ENCODE assay signal across 15 cellular contexts in genomic region chr5:80216096-80216495, GRCh38. TPM values are rescaled to one million over a fixed set of nuclear protein-coding genes. Genes with fewer than 3 reads are reported as not detected.
A peak's percentile ranks its signal among the peaks of the same experiment; 100 is the strongest.
DNase-seq lines count a peak whose midpoint lies in the region; ATAC-seq and TF ChIP-seq lines count a peak whose summit lies in the region.
"Had no signal": no experiment of that assay in that cellular context is flagged by ENCODE, and none has a peak within 500 bp of the region (broad histone marks: within the 10 kb centered on the region; RNA-seq: fewer than 3 reads in every experiment).

No MANE protein-coding gene starts in this region.

- H3K9me3 ChIP-seq in left ventricle myocardium inferior (replicated peaks) (no peaks in the 10 kb centered on the region), subcutaneous abdominal adipose tissue (ENCODE audit: control insufficient read depth in 5 of 5, low read length in 5 of 5) (no peaks in the 10 kb centered on the region)
- H3K9me3 ChIP-seq: upper lobe of right lung had no signal

- no peak for TF ChIP-seq CTCF in left ventricle myocardium inferior (IDR thresholded peaks at IDR 0.05; ENCODE audit: borderline replicate concordance)

- no peaks in the 10 kb centered on the region for H3K27me3 ChIP-seq in left ventricle myocardium inferior (ENCODE audit: low read depth)
- no peaks in the 10 kb centered on the region for H3K27me3 ChIP-seq in subcutaneous abdominal adipose tissue (ENCODE audit: control insufficient read depth in 5 of 5, insufficient read depth in 4 of 5, low read length in 5 of 5)
- H3K27me3 ChIP-seq: upper lobe of right lung had no signal

- peak overlapping the region; percentile 82 for H3K27ac Mint-ChIP-seq in activated CD4-positive, alpha-beta memory T cell treated with anti-CD3 and anti-CD28 coated beads, Interleukin-2, amount 10 ng/mL, durations not matched to agents 7 days and 5 days

- no peak overlapping the region for H3K9ac ChIP-seq in subcutaneous abdominal adipose tissue (ENCODE audit: low read length in 5 of 5)

- CTCF ChIA-PET in activated CD4-positive, alpha-beta memory T cell treated with anti-CD3 and anti-CD28 coated beads, Interleukin-2, amount 10 ng/mL, durations not matched to agents 7 days and 5 days (lab: Charles Lee), result interaction anchor here (0.9 to 3.0 kb wide), 4 partner anchors 10 to 1083 kb away, joined by 3 to 10 read pairs (median 6); no protein-coding TSS in a partner anchor

- H3K9me3 Mint-ChIP-seq in activated T-cell treated with anti-CD3 and anti-CD28 coated beads, Interleukin-2, amount 50 U/mL, for 4 hours, result no peaks in the 10 kb centered on the region
- H3K9me3 Mint-ChIP-seq in activated CD4-positive, alpha-beta memory T cell treated with anti-CD3 and anti-CD28 coated beads, Interleukin-2, amount 10 ng/mL, durations not matched to agents 7 days and 5 days, result peaks cover 2% of the 10 kb centered on the region
- H3K9me3 Mint-ChIP-seq: neural crest cell had no signal

- DNase-seq in activated T-cell treated with anti-CD3 and anti-CD28 coated beads, Interleukin-2, amount 50 U/mL, for 4 hours, result no peak
- DNase-seq in activated T-cell treated with anti-CD3 and anti-CD28 coated beads, Interleukin-2, amount 50 U/mL, for 1 hour, result no peak
- DNase-seq in activated CD4-positive, alpha-beta memory T cell treated with anti-CD3 and anti-CD28 coated beads, Interleukin-2, amount 10 ng/mL, durations not matched to agents 7 days and 5 days, result no peak
- DNase-seq in left ventricle myocardium inferior (no peak), NCI-H1105 (lab: John Stamatoyannopoulos, UW) (no peak)
- DNase-seq: IMR-90, left cardiac atrium, NCI-H146, NCI-H748 treated with DMSO at 0.1 percent for 48 hours, SIG-M5, upper lobe of right lung had no signal

- H3K4me3 ChIP-seq in left ventricle myocardium inferior (no peak overlapping the region), subcutaneous abdominal adipose tissue (ENCODE audit: low read depth in 1 of 5, low read length in 5 of 5) (no peak overlapping the region)
- H3K4me3 ChIP-seq: upper lobe of right lung had no signal

- peaks cover 11% of the 10 kb centered on the region for H3K36me3 Mint-ChIP-seq in activated T-cell treated with anti-CD3 and anti-CD28 coated beads, Interleukin-2, amount 50 U/mL, for 4 hours (ENCODE audit: insufficient read depth)
- H3K36me3 Mint-ChIP-seq in activated CD4-positive, alpha-beta memory T cell treated with anti-CD3 and anti-CD28 coated beads, Interleukin-2, amount 10 ng/mL, durations not matched to agents 7 days and 5 days (ENCODE audit: low read depth), result peaks cover 48% of the 10 kb centered on the region

- peak overlapping the region; percentile 50 for H3K4me3 Mint-ChIP-seq in activated T-cell treated with anti-CD3 and anti-CD28 coated beads, Interleukin-2, amount 50 U/mL, for 4 hours
- H3K4me3 Mint-ChIP-seq in activated CD4-positive, alpha-beta memory T cell treated with anti-CD3 and anti-CD28 coated beads, Interleukin-2, amount 10 ng/mL, durations not matched to agents 7 days and 5 days, result peak overlapping the region; percentile 66
- H3K4me3 Mint-ChIP-seq: neural crest cell had no signal

- peak overlapping the region; percentile 79 for H3K27ac ChIP-seq in left ventricle myocardium inferior (replicated peaks)
- H3K27ac ChIP-seq in subcutaneous abdominal adipose tissue (ENCODE audit: low read depth, low read length), result peak overlapping the region; percentile 15
- H3K27ac ChIP-seq: upper lobe of right lung had no signal

- H3K36me3 ChIP-seq in left ventricle myocardium inferior (no peaks in the 10 kb centered on the region), subcutaneous abdominal adipose tissue (ENCODE audit: control insufficient read depth in 5 of 5, insufficient read depth in 5 of 5, low read length in 5 of 5) (peaks cover 0 to 6% (median 3%) of the 10 kb centered on the region in 5 donors)
- H3K36me3 ChIP-seq: upper lobe of right lung had no signal

- H3K4me1 Mint-ChIP-seq in activated T-cell treated with anti-CD3 and anti-CD28 coated beads, Interleukin-2, amount 50 U/mL, for 4 hours (ENCODE audit: low read depth), result peaks cover 94% of the 10 kb centered on the region
- H3K4me1 Mint-ChIP-seq in activated CD4-positive, alpha-beta memory T cell treated with anti-CD3 and anti-CD28 coated beads, Interleukin-2, amount 10 ng/mL, durations not matched to agents 7 days and 5 days, result peaks cover 84% of the 10 kb centered on the region

- no peaks in the 10 kb centered on the region for H3K27me3 Mint-ChIP-seq in activated T-cell treated with anti-CD3 and anti-CD28 coated beads, Interleukin-2, amount 50 U/mL, for 4 hours (ENCODE audit: low read depth)
- H3K27me3 Mint-ChIP-seq in activated CD4-positive, alpha-beta memory T cell treated with anti-CD3 and anti-CD28 coated beads, Interleukin-2, amount 10 ng/mL, durations not matched to agents 7 days and 5 days, result no peaks in the 10 kb centered on the region

- intact Hi-C loops in left ventricle myocardium inferior (cut with micrococcal nuclease), result no loop called here

- H3K4me1 ChIP-seq in left ventricle myocardium inferior (peaks cover 76% of the 10 kb centered on the region), subcutaneous abdominal adipose tissue (ENCODE audit: control insufficient read depth in 5 of 5, insufficient read depth in 5 of 5, low read length in 5 of 5) (peaks cover 0 to 24% (median 10%) of the 10 kb centered on the region in 5 donors)

- POLR2A ChIA-PET in activated CD4-positive, alpha-beta memory T cell treated with anti-CD3 and anti-CD28 coated beads, Interleukin-2, amount 10 ng/mL, durations not matched to agents 7 days and 5 days (lab: Charles Lee), result interaction anchor here (0.8 to 6.4 kb wide), 9 partner anchors 12 to 52 kb away, joined by 3 to 84 read pairs (median 9); partner anchors contain the start of gene SERINC5

- ATAC-seq in activated T-cell treated with anti-CD3 and anti-CD28 coated beads, Interleukin-2, amount 50 U/mL, for 4 hours, result peak; percentile 6 to 11
- no peak for ATAC-seq in GM21723 (IDR thresholded peaks at IDR 0.05; ENCODE audit: unreplicated experiment)
- no peak for ATAC-seq in HG02870 (IDR thresholded peaks at IDR 0.05; ENCODE audit: unreplicated experiment)
- ATAC-seq: upper lobe of right lung had no signal

RNA-seq across cellular contexts. Expression of gene SERINC5, which starts 39.8 kb away (rescaled TPM):
- total RNA-seq in activated T-cell treated with anti-CD3 and anti-CD28 coated beads, Interleukin-2, amount 50 U/mL, for 4 hours, result 10 to 100 TPM; 18.0 to 21.5 (median 21.1) TPM
- total RNA-seq in activated CD4-positive, alpha-beta memory T cell treated with anti-CD3 and anti-CD28 coated beads, Interleukin-2, amount 10 ng/mL, durations not matched to agents 7 days and 5 days, result 10 to 100 TPM; 59.1 to 60.6 TPM
- total RNA-seq in left ventricle myocardium inferior, result 12.2 TPM

Comparison
In these comparisons a context has a peak if more than half of its experiments do, and no peak if none do; other contexts are left out.
1. ATAC-seq: peak in activated T-cell treated with anti-CD3 and anti-CD28 coated beads, Interleukin-2, amount 50 U/mL, for 4 hours (2 of 2); none in GM21723 (single experiment) and HG02870 (single experiment).